Comparison of ENCODE assay signal across 18 cellular contexts in the genomic region with DNA sequence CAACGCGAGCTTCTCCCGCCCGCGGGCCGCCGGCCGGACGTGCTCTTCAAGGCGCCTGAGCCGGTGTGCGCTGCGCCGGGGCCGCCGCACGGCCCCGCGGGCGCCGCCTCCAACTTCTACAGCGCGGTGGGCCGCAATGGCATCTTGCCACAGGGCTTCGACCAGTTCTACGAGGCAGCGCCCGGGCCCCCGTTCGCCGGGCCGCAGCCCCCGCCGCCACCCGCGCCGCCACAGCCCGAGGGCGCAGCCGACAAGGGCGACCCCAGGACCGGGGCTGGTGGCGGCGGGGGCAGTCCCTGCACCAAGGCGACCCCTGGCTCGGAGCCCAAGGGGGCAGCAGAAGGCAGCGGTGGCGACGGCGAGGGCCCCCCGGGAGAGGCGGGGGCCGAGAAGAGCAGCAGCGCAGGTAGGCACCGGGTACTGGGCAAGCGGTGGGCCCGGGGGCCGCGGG. TPM values are rescaled to one million over a fixed set of nuclear protein-coding genes. Genes with fewer than 3 reads are reported as not detected.
DNase-seq lines count a peak whose midpoint lies in the region; ATAC-seq and TF ChIP-seq lines count a peak whose summit lies in the region.
"Had no signal": no experiment of that assay in that cellular context is flagged by ENCODE, and none has a peak within 500 bp of the region (broad histone marks: within the 10 kb centered on the region; RNA-seq: fewer than 3 reads in every experiment).

No MANE protein-coding gene starts in this region.

- H3K27me3 ChIP-seq in Caco-2 (replicated peaks; ENCODE audit: control insufficient read depth, insufficient read depth, low read length) = peaks cover 12% of the 10 kb centered on the region
- H3K27me3 ChIP-seq in neuronal stem cell (ENCODE audit: control insufficient read depth in 3 of 3, insufficient read depth in 3 of 3, low read depth in 1 of 3, low read length in 3 of 3) = peaks cover 66 to 99% (median 98%) of the 10 kb centered on the region in 3 experiments

- H4K91ac ChIP-seq in neuronal stem cell (ENCODE audit: low read depth, low read length, poor library complexity) = no peak overlapping the region

- no peak for ATAC-seq in activated CD8-positive, alpha-beta T cell treated with anti-CD3 and anti-CD28 coated beads for 36 hours
- ATAC-seq in WTC11 = no peak
- ATAC-seq: stimulated activated effector memory CD8-positive, alpha-beta T cell treated with anti-CD3 and anti-CD28 coated beads, Interleukin-12 subunit alpha, Interleukin-12 subunit beta, amount 100 ng/mL, for 72 hours had no signal

- peak overlapping the region; percentile 25 for H3K4me2 ChIP-seq in neuronal stem cell (ENCODE audit: insufficient read depth, low read length, poor library complexity, severe bottlenecking)

- CTCF ChIA-PET in Caco-2 (lab: Charles Lee) (interaction anchor here (0.6 to 0.7 kb wide), 2 partner anchors 20 to 546 kb away, joined by 4 to 5 read pairs; no protein-coding TSS in a partner anchor), WTC11 (lab: Charles Lee) (interaction anchor here (1.0 to 2.4 kb wide), 3 partner anchors 11 to 447 kb away, joined by 3 to 14 read pairs (median 3); no protein-coding TSS in a partner anchor)
- CTCF ChIA-PET in activated CD8-positive, alpha-beta T cell treated with anti-CD3 and anti-CD28 coated beads for 36 hours (lab: Charles Lee) = no interaction called here

- no peaks in the 10 kb centered on the region for H3K9me3 Mint-ChIP-seq in Caco-2 (ENCODE audit: unreplicated experiment)
- H3K9me3 Mint-ChIP-seq in activated CD8-positive, alpha-beta T cell treated with anti-CD3 and anti-CD28 coated beads for 36 hours = peaks cover 2% of the 10 kb centered on the region
- no peaks in the 10 kb centered on the region for H3K9me3 Mint-ChIP-seq in WTC11
- H3K9me3 Mint-ChIP-seq: HFFc6; stimulated activated effector memory CD8-positive, alpha-beta T cell treated with anti-CD3 and anti-CD28 coated beads, Interleukin-12 subunit alpha, Interleukin-12 subunit beta, amount 100 ng/mL, for 72 hours had no signal

- H3K18ac ChIP-seq in neuronal stem cell (ENCODE audit: low read length) = no peak overlapping the region

- H3K27me3 Mint-ChIP-seq in Caco-2 (ENCODE audit: insufficient read depth, unreplicated experiment) (peaks cover 56% of the 10 kb centered on the region), WTC11 (ENCODE audit: low read depth) (peaks cover 98% of the 10 kb centered on the region)
- peaks cover 83% of the 10 kb centered on the region for H3K27me3 Mint-ChIP-seq in activated CD8-positive, alpha-beta T cell treated with anti-CD3 and anti-CD28 coated beads for 36 hours

- peaks cover 15% of the 10 kb centered on the region for H3K4me1 Mint-ChIP-seq in Caco-2 (ENCODE audit: low read depth, unreplicated experiment)
- H3K4me1 Mint-ChIP-seq in activated CD8-positive, alpha-beta T cell treated with anti-CD3 and anti-CD28 coated beads for 36 hours (ENCODE audit: low read depth) = peaks cover 26% of the 10 kb centered on the region
- H3K4me1 Mint-ChIP-seq in WTC11 = peaks cover 42% of the 10 kb centered on the region

- no peak overlapping the region for H2BK120ac ChIP-seq in neuronal stem cell (ENCODE audit: low read depth, low read length)

- no peaks in the 10 kb centered on the region for H3K36me3 Mint-ChIP-seq in Caco-2 (ENCODE audit: insufficient read depth, unreplicated experiment)
- peaks cover 3% of the 10 kb centered on the region for H3K36me3 Mint-ChIP-seq in activated CD8-positive, alpha-beta T cell treated with anti-CD3 and anti-CD28 coated beads for 36 hours (ENCODE audit: low read depth)
- H3K36me3 Mint-ChIP-seq in WTC11 = no peaks in the 10 kb centered on the region
- H3K36me3 Mint-ChIP-seq: CD4-positive, alpha-beta memory T cell had no signal

- intact Hi-C loops in Caco-2 (cut with micrococcal nuclease; ENCODE audit: unreplicated experiment) = no loop called here
- intact Hi-C loops in activated CD8-positive, alpha-beta T cell treated with anti-CD3 and anti-CD28 coated beads for 36 hours (cut with micrococcal nuclease) = no loop called here

- H2BK12ac ChIP-seq in neuronal stem cell (ENCODE audit: low read length) = no peak overlapping the region

- H3K27ac ChIP-seq in coronary artery = no peak overlapping the region
- no peak overlapping the region for H3K27ac ChIP-seq in neuronal stem cell (replicated peaks; ENCODE audit: low read length)
- H3K27ac ChIP-seq: neutrophil, Peyer's patch, tibial nerve had no signal

- no CpG with 5 or more reads among the region's 59 CpGs for WGBS in neuronal stem cell (ENCODE audit: extremely low coverage in 2 of 2, insufficient read length in 2 of 2, insufficient replicate concordance in 1 of 2), 2 donors

- no peak overlapping the region for H3K4ac ChIP-seq in neuronal stem cell (ENCODE audit: low read length)

- H3K27ac Mint-ChIP-seq in Caco-2 (ENCODE audit: unreplicated experiment) (no peak overlapping the region), WTC11 (no peak overlapping the region)
- H3K27ac Mint-ChIP-seq in activated CD8-positive, alpha-beta T cell treated with anti-CD3 and anti-CD28 coated beads for 36 hours = no peak overlapping the region
- H3K27ac Mint-ChIP-seq: stimulated activated effector memory CD8-positive, alpha-beta T cell treated with anti-CD3 and anti-CD28 coated beads, Interleukin-12 subunit alpha, Interleukin-12 subunit beta, amount 100 ng/mL, for 72 hours had no signal

- BruUV-seq in Caco-2 (replicated peaks; lab: Mats Ljungman, UMichigan) = no TSS peak

- no peak overlapping the region for H3K9ac ChIP-seq in neuronal stem cell (ENCODE audit: low read depth, low read length, poor library complexity)

- no peak for TF ChIP-seq CTCF in Caco-2 (IDR thresholded peaks at IDR 0.05; ENCODE audit: insufficient read depth in 1 of 2, low read depth in 1 of 2, low read length in 1 of 2, severe bottlenecking in 1 of 2, unreplicated experiment in 1 of 2)
- TF ChIP-seq CTCF in coronary artery (IDR thresholded peaks at IDR 0.05) = no peak
- TF ChIP-seq CTCF in activated CD8-positive, alpha-beta T cell treated with anti-CD3 and anti-CD28 coated beads for 36 hours (IDR thresholded peaks at IDR 0.05) = no peak
- no peak for TF ChIP-seq CTCF in WTC11 (IDR thresholded peaks at IDR 0.05)

- no peak overlapping the region for H2AFZ ChIP-seq in neuronal stem cell (ENCODE audit: low read length)

- DNase-seq in NCI-H146 (lab: John Stamatoyannopoulos, UW) (peak; percentile 38), NCI-H146 treated with DMSO at 0.1 percent for 48 hours (lab: John Stamatoyannopoulos, UW; ENCODE audit: unreplicated experiment) (no peak), Caco-2 (no peak), coronary artery (ENCODE audit: low spot score) (no peak), neuronal stem cell (ENCODE audit: low spot score) (no peak), WTC11 (ENCODE audit: low spot score) (no peak), HK-2 (ENCODE audit: unreplicated experiment) (no peak)
- no peak for DNase-seq in activated CD8-positive, alpha-beta T cell treated with anti-CD3 and anti-CD28 coated beads for 36 hours
- DNase-seq: activated gamma-delta T cell; anterior cingulate cortex; CD4-positive, alpha-beta memory T cell; GDM1; kidney glomerular epithelial cell had no signal

- H3K79me1 ChIP-seq in neuronal stem cell (ENCODE audit: low read depth, low read length) = no peaks in the 10 kb centered on the region

- H2BK15ac ChIP-seq in neuronal stem cell (ENCODE audit: low read length) = no peak overlapping the region

- no peak overlapping the region for H3K23ac ChIP-seq in neuronal stem cell (ENCODE audit: low read depth, low read length, poor library complexity)

- H3K4me1 ChIP-seq in Caco-2 (peaks cover 15% of the 10 kb centered on the region), neuronal stem cell (ENCODE audit: control insufficient read depth in 2 of 2, insufficient read depth in 1 of 2, low read depth in 1 of 2, low read length in 2 of 2) (peaks cover 0 to 1% of the 10 kb centered on the region in 2 donors)

- H2BK5ac ChIP-seq in neuronal stem cell (ENCODE audit: low read length) = no peak overlapping the region

- no peak overlapping the region for H3K14ac ChIP-seq in neuronal stem cell (ENCODE audit: low read length)

- H3K36me3 ChIP-seq in Caco-2 (ENCODE audit: control insufficient read depth, insufficient read depth, low read length) = no peaks in the 10 kb centered on the region
- H3K36me3 ChIP-seq in neuronal stem cell (replicated peaks in 1 of 2; ENCODE audit: control insufficient read depth in 2 of 2, insufficient read depth in 2 of 2, low read length in 2 of 2) = no peaks in the 10 kb centered on the region
- H3K36me3 ChIP-seq: neutrophil, Peyer's patch, tibial nerve had no signal

- H2AK5ac ChIP-seq in neuronal stem cell (ENCODE audit: low read depth, low read length) = no peak overlapping the region

- H3K9me3 ChIP-seq in Caco-2 = no peaks in the 10 kb centered on the region
- peaks cover 0 to 4% of the 10 kb centered on the region in 2 donors for H3K9me3 ChIP-seq in neuronal stem cell (replicated peaks in 1 of 2; ENCODE audit: control insufficient read depth in 2 of 2, insufficient read depth in 1 of 2, low read depth in 1 of 2, low read length in 2 of 2)
- H3K9me3 ChIP-seq: neutrophil, tibial nerve had no signal

- H4K8ac ChIP-seq in neuronal stem cell (ENCODE audit: low read depth, low read length) = no peak overlapping the region

- H3K4me3 Mint-ChIP-seq in Caco-2 (ENCODE audit: unreplicated experiment) (peak overlapping the region; percentile 64), WTC11 (no peak overlapping the region)
- no peak overlapping the region for H3K4me3 Mint-ChIP-seq in activated CD8-positive, alpha-beta T cell treated with anti-CD3 and anti-CD28 coated beads for 36 hours

- POLR2A ChIA-PET in Caco-2 (lab: Charles Lee) = no interaction called here
- POLR2A ChIA-PET in activated CD8-positive, alpha-beta T cell treated with anti-CD3 and anti-CD28 coated beads for 36 hours (lab: Charles Lee) = no interaction called here
- POLR2A ChIA-PET in WTC11 (lab: Charles Lee) = no interaction called here

- H3K4me3 ChIP-seq in Caco-2 (ENCODE audit: low read depth, low read length) (no peak overlapping the region), coronary artery (peak overlapping the region; percentile 67), neuronal stem cell (ENCODE audit: low read length in 2 of 2) (no peak overlapping the region)

RNA-seq across cellular contexts. Expression of gene HOXD11, which starts 0.7 kb away (rescaled TPM):
- total RNA-seq in Caco-2 (2022) (not detected in 2 replicates), WTC11 (2021) (not detected in 3 replicates)
- polyA plus RNA-seq in neuronal stem cell (2013, experiment 1 of 2) = not detected
- not detected for polyA plus RNA-seq in neuronal stem cell (2013, experiment 2 of 2)
- total RNA-seq in activated CD8-positive, alpha-beta T cell treated with anti-CD3 and anti-CD28 coated beads for 36 hours = not detected
- total RNA-seq: CD4-positive, alpha-beta memory T cell; Peyer's patch had no signal
- polyA plus RNA-seq: CD4-positive, alpha-beta memory T cell had no signal

RNA-seq across cellular contexts. Expression of gene HOXD12, which starts 8.2 kb away (rescaled TPM):
- not detected in 2 replicates for total RNA-seq in Caco-2 (2022)
- polyA plus RNA-seq in neuronal stem cell (2013, experiment 1 of 2) = not detected
- not detected for polyA plus RNA-seq in neuronal stem cell (2013, experiment 2 of 2)
- not detected for total RNA-seq in activated CD8-positive, alpha-beta T cell treated with anti-CD3 and anti-CD28 coated beads for 36 hours
- total RNA-seq in WTC11 (2021) = 0.17 TPM in 1 of 3 replicates, not detected in the others
- total RNA-seq: CD4-positive, alpha-beta memory T cell; Peyer's patch; tibial nerve had no signal
- polyA plus RNA-seq: CD4-positive, alpha-beta memory T cell had no signal

RNA-seq across cellular contexts. Expression of gene HOXD10, which starts 8.8 kb away (rescaled TPM):
- not detected in 2 replicates for total RNA-seq in Caco-2 (2022)
- polyA plus RNA-seq in neuronal stem cell (2013, experiment 1 of 2) = not detected
- polyA plus RNA-seq in neuronal stem cell (2013, experiment 2 of 2) = not detected
- not detected for total RNA-seq in activated CD8-positive, alpha-beta T cell treated with anti-CD3 and anti-CD28 coated beads for 36 hours
- total RNA-seq in WTC11 (2021) = not detected in 3 replicates
- total RNA-seq: CD4-positive, alpha-beta memory T cell; Peyer's patch had no signal
- polyA plus RNA-seq: CD4-positive, alpha-beta memory T cell had no signal

RNA-seq across cellular contexts. Expression of gene HOXD9, which starts 14.8 kb away (rescaled TPM):
- total RNA-seq in Caco-2 (2022) (not detected in 2 replicates), WTC11 (2021) (not detected in 3 replicates)
- polyA plus RNA-seq in neuronal stem cell (2013, experiment 1 of 2) = not detected
- not detected for polyA plus RNA-seq in neuronal stem cell (2013, experiment 2 of 2)
- total RNA-seq in activated CD8-positive, alpha-beta T cell treated with anti-CD3 and anti-CD28 coated beads for 36 hours = not detected
- total RNA-seq: CD4-positive, alpha-beta memory T cell had no signal
- polyA plus RNA-seq: CD4-positive, alpha-beta memory T cell had no signal

RNA-seq across cellular contexts. Expression of gene HOXD13, which starts 15.2 kb away (rescaled TPM):
- not detected in 2 replicates for total RNA-seq in Caco-2 (2022)
- 0.03 TPM for polyA plus RNA-seq in neuronal stem cell (2013, experiment 1 of 2)
- 0.03 TPM for polyA plus RNA-seq in neuronal stem cell (2013, experiment 2 of 2)
- not detected for total RNA-seq in activated CD8-positive, alpha-beta T cell treated with anti-CD3 and anti-CD28 coated beads for 36 hours
- not detected in 3 replicates for total RNA-seq in WTC11 (2021)
- total RNA-seq: CD4-positive, alpha-beta memory T cell; Peyer's patch had no signal
- polyA plus RNA-seq: CD4-positive, alpha-beta memory T cell had no signal
